8 cellular contexts compared by ENCODE assay signal in genomic region chr4:169009281-169010124, GRCh38. TPM values are rescaled to one million over a fixed set of nuclear protein-coding genes. Genes with fewer than 3 reads are reported as not detected.
DNase-seq lines count a peak whose midpoint lies in the region; ATAC-seq, FAIRE-seq and TF ChIP-seq lines count a peak whose summit lies in the region.

No MANE protein-coding gene starts in this region.

- no peak overlapping the region for H3K14ac ChIP-seq in H1 (ENCODE audit: insufficient read length)

- no peak overlapping the region for H2BK120ac ChIP-seq in H1 (replicated peaks; ENCODE audit: low read depth, low read length)

- H3K36me3 Mint-ChIP-seq in activated CD4-positive, alpha-beta memory T cell treated with anti-CD3 and anti-CD28 coated beads for 36 hours, result peaks cover 13% of the 10 kb centered on the region

- H3K23ac ChIP-seq in H1 (ENCODE audit: insufficient read length), result no peak overlapping the region

- peak overlapping the region; percentile 68 for H2BK5ac ChIP-seq in H1 (ENCODE audit: low read depth, low read length)

- DNase-seq in A172 (ENCODE audit: low spot score), result peak; percentile 41
- DNase-seq in GM18507 (ENCODE audit: extremely low spot score, insufficient read length, low read depth), result no peak
- DNase-seq in NCI-H460 (ENCODE audit: extremely low read depth, low read depth), result peak; percentile 40
- DNase-seq in activated CD4-positive, alpha-beta memory T cell treated with anti-CD3 and anti-CD28 coated beads for 36 hours, result peak; percentile 68
- DNase-seq in H1 (ENCODE audit: low read depth in 1 of 2, low spot score in 2 of 2), result peak in 1 of 2 experiments; percentile 72
- DNase-seq in stimulated activated CD8-positive, alpha-beta memory T cell treated with anti-CD3 and anti-CD28 coated beads, Interleukin-15, amount 100 ng/mL, for 4 hours (ENCODE audit: low read depth in 2 of 2), result peak; percentile 14 to 27

- CTCF ChIA-PET in activated CD4-positive, alpha-beta memory T cell treated with anti-CD3 and anti-CD28 coated beads for 36 hours (lab: Charles Lee), result interaction anchor here (0.7 to 2.2 kb wide), 6 partner anchors 8 to 1039 kb away, joined by 3 to 16 read pairs (median 4); no protein-coding TSS in a partner anchor
- CTCF ChIA-PET in H1 (lab: Charles Lee; ENCODE audit: partially characterized antibody), result interaction anchor here (0.5 to 4.7 kb wide), 18 partner anchors 12 to 476 kb away, joined by 3 to 38 read pairs (median 4); no protein-coding TSS in a partner anchor

- peak overlapping the region; percentile 92 for H3K4me3 Mint-ChIP-seq in activated CD4-positive, alpha-beta memory T cell treated with anti-CD3 and anti-CD28 coated beads for 36 hours

- TF ChIP-seq EP300 in H1 (IDR thresholded peaks at IDR 0.05; ENCODE audit: borderline replicate concordance in 1 of 2, low read depth in 2 of 2, low read length in 2 of 2), result no peak

- peak overlapping the region; percentile 88 to 97 for H3K4me2 ChIP-seq in H1 (ENCODE audit: insufficient read depth in 1 of 2, low read depth in 2 of 2, low read length in 2 of 2)

- FAIRE-seq in GM18507 (lab: Jason Lieb, UNC), result peak; percentile 76
- FAIRE-seq in H1 (lab: Jason Lieb, UNC), result no peak

- H3K79me2 ChIP-seq in H1 (ENCODE audit: control insufficient read depth in 1 of 2, insufficient read depth in 2 of 2, low read length in 2 of 2), result peaks cover 0 to 32% of the 10 kb centered on the region in 2 experiments; a peak in 2 of 4 replicates

- peak overlapping the region; percentile 88 to 95 (median 92) for H3K9ac ChIP-seq in H1 (replicated peaks in 1 of 4; ENCODE audit: extremely low read depth in 1 of 4, low read depth in 3 of 4, low read length in 3 of 4)

- peak overlapping the region; percentile 95 for H4K8ac ChIP-seq in H1 (ENCODE audit: extremely low read depth, insufficient read depth, low read length)

- WGBS in H1 (ENCODE audit: extremely low coverage in 1 of 2, insufficient coverage in 1 of 2, insufficient read length in 1 of 2, insufficient replicate concordance in 2 of 2, low coverage in 1 of 2, low lambda C conversion rate in 2 of 2, missing lambda C conversion rate in 1 of 2), 2 experiments, result 3% methylated on average over 43 of the region's 44 CpGs; no CpG with 5 or more reads in 1 of the 2 experiments
- WGBS in mesodermal cell (ENCODE audit: insufficient coverage in 2 of 2), 2 experiments, result 1 to 2% methylated on average over 37 to 38 of the region's 44 CpGs

- peaks cover 11% of the 10 kb centered on the region; the same call in 1 of the 2 replicates for H3K23me2 ChIP-seq in H1 (ENCODE audit: low read depth, low read length)

- H3K27ac Mint-ChIP-seq in activated CD4-positive, alpha-beta memory T cell treated with anti-CD3 and anti-CD28 coated beads for 36 hours, result peak overlapping the region; percentile 86

- no peaks in the 10 kb centered on the region for H4K20me1 ChIP-seq in H1 (replicated peaks in 1 of 2; ENCODE audit: control insufficient read depth in 1 of 2, insufficient read depth in 2 of 2, low read length in 2 of 2)

- no peak overlapping the region for H2BK15ac ChIP-seq in H1 (ENCODE audit: low read length)

- POLR2A ChIA-PET in activated CD4-positive, alpha-beta memory T cell treated with anti-CD3 and anti-CD28 coated beads for 36 hours (lab: Charles Lee), result interaction anchor here (0.7 to 1.6 kb wide), 3 partner anchors 8 to 692 kb away, joined by 3 to 5 read pairs (median 4); no protein-coding TSS in a partner anchor
- POLR2A ChIA-PET in H1 (lab: Charles Lee; ENCODE audit: partially characterized antibody), result interaction anchor here (0.6 to 3.7 kb wide), 14 partner anchors 8 to 740 kb away, joined by 3 to 12 read pairs (median 4); partner anchors contain the start of gene SH3RF1

- H3K4me1 Mint-ChIP-seq in activated CD4-positive, alpha-beta memory T cell treated with anti-CD3 and anti-CD28 coated beads for 36 hours (ENCODE audit: low read depth), result peaks cover 20% of the 10 kb centered on the region

- peak in 2 of 3 experiments; percentile 23 to 24; a peak in 3 of 4 replicates for TF ChIP-seq CTCF in H1 (IDR thresholded peaks at IDR 0.05; ENCODE audit: control extremely low read depth in 1 of 3, insufficient read depth in 1 of 3, low read depth in 1 of 3, low read length in 3 of 3)

- H2BK12ac ChIP-seq in H1 (ENCODE audit: low read depth, low read length), result no peak overlapping the region; the same call in 1 of the 2 replicates

- peak overlapping the region; percentile 62 for H3K18ac ChIP-seq in H1 (ENCODE audit: extremely low read depth, low read length)

- peaks cover 2% of the 10 kb centered on the region; the same call in 1 of the 2 replicates for H3K79me1 ChIP-seq in H1 (ENCODE audit: low read depth, low read length)

- peaks cover 0 to 3% (median under 1%) of the 10 kb centered on the region in 4 experiments; a peak in 3 of 7 replicates for H3K4me1 ChIP-seq in H1 (replicated peaks in 1 of 4; ENCODE audit: control insufficient read depth in 3 of 4, insufficient read depth in 4 of 4, low read length in 3 of 4)
- H3K4me1 ChIP-seq in mesodermal cell (ENCODE audit: control insufficient read depth, insufficient read depth, low read length, poor library complexity, severe bottlenecking), result peaks cover 7% of the 10 kb centered on the region

- TF ChIP-seq RAD21 in H1 (IDR thresholded peaks at IDR 0.05 in 1 of 2, conservative IDR thresholded peaks at IDR 0.05 in 1 of 2; ENCODE audit: low read depth in 2 of 2, low read length in 2 of 2), result 0 out of 4 replicates have a peak, but pooled peaks of 1 of the 2 experiments have one; percentile 4

- no peak overlapping the region for H2BK20ac ChIP-seq in H1 (ENCODE audit: low read length)

- no peaks in the 10 kb centered on the region for H3K9me3 ChIP-seq in H1 (ENCODE audit: insufficient read depth in 2 of 2, low read depth in 1 of 2, low read length in 1 of 2)
- no peaks in the 10 kb centered on the region for H3K9me3 ChIP-seq in mesodermal cell (ENCODE audit: control insufficient read depth, low read length)

- H2AFZ ChIP-seq in H1 (ENCODE audit: low read length), result peak overlapping the region; percentile 47; the same call in 1 of the 2 replicates

- ATAC-seq in HG03060 (IDR thresholded peaks at IDR 0.05; ENCODE audit: low read depth, unreplicated experiment), result peak; percentile 16

- no peaks in the 10 kb centered on the region for H3K27me3 ChIP-seq in H1 (replicated peaks in 1 of 4; ENCODE audit: control insufficient read depth in 3 of 4, extremely low read depth in 1 of 4, insufficient read depth in 3 of 4, low read length in 3 of 4)

- H3K27ac ChIP-seq in H1 (ENCODE audit: low read depth, low read length), result peak overlapping the region; percentile 88
- H3K27ac ChIP-seq in mesodermal cell (ENCODE audit: low read depth, low read length, severe bottlenecking), result peak overlapping the region; percentile 91

- peak overlapping the region; percentile 85 for H3K56ac ChIP-seq in H1 (replicated peaks; ENCODE audit: insufficient read length, low read depth, low read length)

- H3K27me3 Mint-ChIP-seq in activated CD4-positive, alpha-beta memory T cell treated with anti-CD3 and anti-CD28 coated beads for 36 hours, result no peaks in the 10 kb centered on the region

- H3K4me3 ChIP-seq in H1 (ENCODE audit: extremely low read depth in 1 of 4, insufficient read depth in 2 of 4, low read depth in 3 of 4, low read length in 4 of 4) (peak overlapping the region; percentile 78 to 89 (median 88)), mesodermal cell (ENCODE audit: extremely low read depth, insufficient read depth, low read length, poor library complexity, severe bottlenecking) (peak overlapping the region; percentile 81)

- no peaks in the 10 kb centered on the region for H3K9me3 Mint-ChIP-seq in activated CD4-positive, alpha-beta memory T cell treated with anti-CD3 and anti-CD28 coated beads for 36 hours

- H3K36me3 ChIP-seq in H1 (ENCODE audit: control insufficient read depth in 2 of 4, insufficient read depth in 4 of 4, low read length in 3 of 4) (peaks cover 0 to 18% (median 4%) of the 10 kb centered on the region in 4 experiments; a peak in 6 of 8 replicates), mesodermal cell (ENCODE audit: control insufficient read depth, insufficient read depth, low read length) (peaks cover 13% of the 10 kb centered on the region)

- H4K91ac ChIP-seq in H1 (replicated peaks; ENCODE audit: insufficient read length, low read length), result peak overlapping the region; percentile 60

- peak overlapping the region; percentile 51 for H4K5ac ChIP-seq in H1 (ENCODE audit: insufficient read length, low read depth, low read length)

- no peak overlapping the region for H2AK5ac ChIP-seq in H1 (ENCODE audit: low read depth, low read length)

- H3K4ac ChIP-seq in H1 (replicated peaks; ENCODE audit: insufficient read length, low read depth, low read length), result peak overlapping the region; percentile 59

- intact Hi-C loops in activated CD4-positive, alpha-beta memory T cell treated with anti-CD3 and anti-CD28 coated beads for 36 hours (cut with micrococcal nuclease), result loop anchor here (1.0 to 10.0 kb wide), 8 partner anchors 87 to 1017 kb away; partner anchors contain the start of genes HPF1, MFAP3L, NEK1 and SH3RF1

- TF ChIP-seq POLR2A in H1 (IDR thresholded peaks at IDR 0.05; ENCODE audit: control extremely low read depth in 1 of 2, low read depth in 2 of 2, low read length in 2 of 2), result peak in 1 of 2 experiments; percentile 39; a peak in 1 of 3 replicates

TF ChIP-seq in H1, 55 proteins besides CTCF, POLR2A, EP300 and RAD21 (continues in another document):
- TF ChIP-seq TAF1 (IDR thresholded peaks at IDR 0.05; ENCODE audit: low read depth, low read length), result no peak
- TF ChIP-seq CTBP2 (IDR thresholded peaks at IDR 0.05; ENCODE audit: borderline replicate concordance, insufficient read depth, insufficient read length, low read length), result no peak
- TF ChIP-seq EZH2 (IDR thresholded peaks at IDR 0.05; ENCODE audit: low read depth, low read length, severe bottlenecking), result no peak
- TF ChIP-seq RXRA (IDR thresholded peaks at IDR 0.05; ENCODE audit: insufficient read depth, low read depth, low read length), result no peak
- TF ChIP-seq CREB1 (IDR thresholded peaks at IDR 0.05), result no peak

RNA-seq across cellular contexts. Expression of gene CBR4, which starts 0.6 kb away (rescaled TPM):
- total RNA-seq in A172 (2014; rRNA removed; shearing (Covaris generic)), result 25.2 and 26.9 TPM in 2 replicates
- 12.4 and 14.8 TPM in 2 replicates for total RNA-seq in NCI-H460 (2014; rRNA removed; shearing (Covaris generic))
- 23.0 and 31.2 TPM in 2 replicates for polyA plus RNA-seq in NCI-H460 (2014; cell fraction: nucleus; rRNA removed)
- total RNA-seq in activated CD4-positive, alpha-beta memory T cell treated with anti-CD3 and anti-CD28 coated beads for 36 hours, result 10 to 100 TPM; 18.0 to 19.7 TPM
- 29.5 and 30.6 TPM in 2 replicates for total RNA-seq in H1 (2021; fragmentation: NEBNext Ultra II Directional; extraction: Animal tissue kit (Norgen Biotek cat#: 25700))
- polyA plus RNA-seq in H1 (2011; rRNA removed), result 7.3 and 8.6 TPM in 2 replicates
- 10.4 TPM for polyA plus RNA-seq in H1 (2011; cell fraction: cytosol; rRNA removed)
- polyA plus RNA-seq in H1 (2011; cell fraction: nucleus; rRNA removed), result 6.0 TPM
- polyA plus RNA-seq in H1 (2012, experiment 1 of 2), result 12.7 to 16.0 TPM (median 15.1 TPM) in 4 replicates
- polyA plus RNA-seq in H1 (2012, experiment 2 of 2), result 1.9 TPM
- polyA plus RNA-seq in H1 (2013, experiment 1 of 2), result 18.1 TPM
- polyA plus RNA-seq in H1 (2013, experiment 2 of 2), result 16.8 TPM
- polyA minus RNA-seq in H1 (2011; rRNA and poly(A)+ RNA removed), result 10.1 and 14.5 TPM in 2 replicates
- 9.8 TPM for polyA minus RNA-seq in H1 (2011; cell fraction: cytosol; rRNA and poly(A)+ RNA removed)
- polyA minus RNA-seq in H1 (2011; cell fraction: nucleus; rRNA and poly(A)+ RNA removed), result 21.6 TPM
- 17.4 TPM for polyA plus RNA-seq in mesodermal cell (2013, experiment 1 of 2)
- 20.1 TPM for polyA plus RNA-seq in mesodermal cell (2013, experiment 2 of 2)
